Comparison of ENCODE assay signal across 15 cellular contexts in the genomic region with DNA sequence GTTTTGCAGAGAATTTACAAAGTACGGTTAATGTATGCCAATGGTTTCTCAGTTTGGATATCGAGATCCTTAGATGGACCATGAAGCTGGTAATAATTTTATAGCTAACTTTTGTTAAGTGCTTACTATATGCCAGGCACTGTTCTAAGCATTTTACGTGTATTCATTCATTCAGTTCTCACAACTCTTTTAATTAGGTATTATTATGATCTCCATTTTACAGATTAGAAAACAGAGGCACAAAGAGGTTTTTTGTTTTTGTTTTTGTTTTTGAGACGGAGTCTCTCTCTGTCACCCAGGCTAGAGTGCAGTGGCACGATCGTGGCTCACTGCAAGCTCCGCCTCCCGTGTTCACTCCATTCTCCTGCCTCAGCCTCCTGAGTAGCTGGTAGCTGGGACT. TPM values are rescaled to one million over a fixed set of nuclear protein-coding genes. Genes with fewer than 3 reads are reported as not detected.
DNase-seq lines count a peak whose midpoint lies in the region; ATAC-seq and TF ChIP-seq lines count a peak whose summit lies in the region.
"Had no signal": no experiment of that assay in that cellular context is flagged by ENCODE, and none has a peak within 500 bp of the region (broad histone marks: within the 10 kb centered on the region; RNA-seq: fewer than 3 reads in every experiment).

No MANE protein-coding gene starts in this region.

- no peak for ATAC-seq in activated CD4-positive, alpha-beta T cell treated with anti-CD3 and anti-CD28 coated beads for 36 hours
- ATAC-seq in stimulated activated naive CD8-positive, alpha-beta T cell treated with anti-CD3 and anti-CD28 coated beads, Interleukin-15, Interleukin-2, amounts not matched to agents 100 U/mL and 50 U/mL, for 24 hours = no peak
- ATAC-seq in foreskin keratinocyte (no peak), HG03025 (IDR thresholded peaks at IDR 0.05; ENCODE audit: low FRiP score, unreplicated experiment) (no peak), GM21529 (IDR thresholded peaks at IDR 0.05; ENCODE audit: unreplicated experiment) (no peak)

- no peaks in the 10 kb centered on the region for H3K9me3 ChIP-seq in Karpas-422 (ENCODE audit: low read length)
- H3K9me3 ChIP-seq: HAP-1 had no signal

- no peak overlapping the region for H2AFZ ChIP-seq in Karpas-422 (ENCODE audit: low read length)

- TF ChIP-seq CTCF in foreskin keratinocyte (conservative IDR thresholded peaks at IDR 0.05) = no peak

- H3K27ac ChIP-seq in foreskin keratinocyte (peak overlapping the region; percentile 14), Karpas-422 (ENCODE audit: low read length) (no peak overlapping the region)
- H3K27ac ChIP-seq: C4-2B had no signal

- no peak overlapping the region for H3K4me2 ChIP-seq in Karpas-422 (ENCODE audit: low read depth, low read length, poor library complexity, severe bottlenecking)

- H3K36me3 Mint-ChIP-seq in activated CD4-positive, alpha-beta T cell treated with anti-CD3 and anti-CD28 coated beads for 36 hours (ENCODE audit: low read depth) = peaks cover 23% of the 10 kb centered on the region
- H3K36me3 Mint-ChIP-seq in stimulated activated naive CD8-positive, alpha-beta T cell treated with anti-CD3 and anti-CD28 coated beads, Interleukin-15, Interleukin-2, amounts not matched to agents 100 ng/mL and 50 ng/mL, for 24 hours (ENCODE audit: low read depth) = peaks cover 12% of the 10 kb centered on the region

- peak overlapping the region; percentile 7 for H3K27ac Mint-ChIP-seq in activated CD4-positive, alpha-beta T cell treated with anti-CD3 and anti-CD28 coated beads for 36 hours
- peak overlapping the region; percentile 17 for H3K27ac Mint-ChIP-seq in stimulated activated naive CD8-positive, alpha-beta T cell treated with anti-CD3 and anti-CD28 coated beads, Interleukin-15, Interleukin-2, amounts not matched to agents 100 ng/mL and 50 ng/mL, for 24 hours

- H3K9me2 ChIP-seq in Karpas-422 (replicated peaks; ENCODE audit: insufficient read depth, low read length) = no peaks in the 10 kb centered on the region

- no peaks in the 10 kb centered on the region for H3K9me3 Mint-ChIP-seq in activated CD4-positive, alpha-beta T cell treated with anti-CD3 and anti-CD28 coated beads for 36 hours (ENCODE audit: low read depth)
- peaks cover 4% of the 10 kb centered on the region for H3K9me3 Mint-ChIP-seq in stimulated activated naive CD8-positive, alpha-beta T cell treated with anti-CD3 and anti-CD28 coated beads, Interleukin-15, Interleukin-2, amounts not matched to agents 100 ng/mL and 50 ng/mL, for 24 hours

- H3K4me3 ChIP-seq in Karpas-422 (ENCODE audit: low read length) = no peak overlapping the region
- H3K4me3 ChIP-seq: HAP-1 had no signal

- no peaks in the 10 kb centered on the region for H3K27me3 Mint-ChIP-seq in activated CD4-positive, alpha-beta T cell treated with anti-CD3 and anti-CD28 coated beads for 36 hours
- no peaks in the 10 kb centered on the region for H3K27me3 Mint-ChIP-seq in stimulated activated naive CD8-positive, alpha-beta T cell treated with anti-CD3 and anti-CD28 coated beads, Interleukin-15, Interleukin-2, amounts not matched to agents 100 ng/mL and 50 ng/mL, for 24 hours

- H3K4me1 ChIP-seq in foreskin keratinocyte = peaks cover 5% of the 10 kb centered on the region
- H3K4me1 ChIP-seq in Karpas-422 (ENCODE audit: low read length) = peaks cover 55% of the 10 kb centered on the region

- peaks cover 79% of the 10 kb centered on the region for H3K4me1 Mint-ChIP-seq in activated CD4-positive, alpha-beta T cell treated with anti-CD3 and anti-CD28 coated beads for 36 hours
- H3K4me1 Mint-ChIP-seq in stimulated activated naive CD8-positive, alpha-beta T cell treated with anti-CD3 and anti-CD28 coated beads, Interleukin-15, Interleukin-2, amounts not matched to agents 100 ng/mL and 50 ng/mL, for 24 hours (ENCODE audit: low read depth) = peaks cover 84% of the 10 kb centered on the region

- H3K27me3 ChIP-seq in foreskin keratinocyte (no peaks in the 10 kb centered on the region), Karpas-422 (ENCODE audit: low read length) (no peaks in the 10 kb centered on the region)

- intact Hi-C loops in activated CD4-positive, alpha-beta T cell treated with anti-CD3 and anti-CD28 coated beads for 36 hours (cut with DNase I, micrococcal nuclease) = no loop called here

- peaks cover 12% of the 10 kb centered on the region; the same call in 1 of the 2 replicates for H3K36me3 ChIP-seq in Karpas-422 (ENCODE audit: insufficient read depth, low read length)
- H3K36me3 ChIP-seq: HAP-1 had no signal

- H4K20me1 ChIP-seq in Karpas-422 (ENCODE audit: insufficient read depth, low read depth, low read length) = 0 out of 2 replicates have a peak, but pooled peaks cover 3% of the 10 kb centered on the region

- H3K79me2 ChIP-seq in Karpas-422 (ENCODE audit: low read length) = peaks cover 98% of the 10 kb centered on the region

- DNase-seq in activated CD4-positive, alpha-beta T cell treated with anti-CD3 and anti-CD28 coated beads for 36 hours = peak; percentile 38
- no peak for DNase-seq in activated CD4-positive, alpha-beta T cell treated with anti-CD3 and anti-CD28 coated beads, Interleukin-2, amount 50 U/mL, for 4 hours
- DNase-seq in stimulated activated naive CD8-positive, alpha-beta T cell treated with anti-CD3 and anti-CD28 coated beads, Interleukin-15, Interleukin-2, amounts not matched to agents 100 U/mL and 50 U/mL, for 24 hours = no peak
- DNase-seq in foreskin keratinocyte = no peak
- no peak for DNase-seq in Karpas-422
- DNase-seq: Kasumi-1, NCI-H1417, NCI-H2029, NCI-H2171 treated with DMSO at 0.1 percent for 48 hours, NCI-H510A had no signal

- peak overlapping the region; percentile 34 for H3K4me3 Mint-ChIP-seq in activated CD4-positive, alpha-beta T cell treated with anti-CD3 and anti-CD28 coated beads for 36 hours
- H3K4me3 Mint-ChIP-seq in stimulated activated naive CD8-positive, alpha-beta T cell treated with anti-CD3 and anti-CD28 coated beads, Interleukin-15, Interleukin-2, amounts not matched to agents 100 ng/mL and 50 ng/mL, for 24 hours = no peak overlapping the region

- POLR2A ChIA-PET in activated CD4-positive, alpha-beta T cell treated with anti-CD3 and anti-CD28 coated beads for 36 hours (lab: Charles Lee) = interaction anchor here (0.9 to 1.3 kb wide), 2 partner anchors 9 to 32 kb away, joined by 3 to 4 read pairs; no protein-coding TSS in a partner anchor

- CTCF ChIA-PET in activated CD4-positive, alpha-beta T cell treated with anti-CD3 and anti-CD28 coated beads for 36 hours (lab: Charles Lee) = interaction anchor here (0.6 to 2.1 kb wide), 6 partner anchors 11 to 635 kb away, joined by 3 to 10 read pairs (median 3); partner anchors contain the start of gene MINDY1

- no peak overlapping the region for H3K9ac ChIP-seq in Karpas-422 (ENCODE audit: low read length)

RNA-seq across cellular contexts. Expression of gene RPRD2, which starts 7.2 kb away (rescaled TPM):
- 10 to 100 TPM; 24.4 to 32.2 TPM for total RNA-seq in activated CD4-positive, alpha-beta T cell treated with anti-CD3 and anti-CD28 coated beads for 36 hours
- 16.5 and 17.7 TPM in 2 replicates for total RNA-seq in foreskin keratinocyte
- polyA plus RNA-seq in foreskin keratinocyte = 4.3 and 5.3 TPM in 2 replicates
- total RNA-seq in Karpas-422 (2014; rRNA removed; shearing (Covaris generic); ENCODE audit: low replicate concordance) = 17.9 and 29.9 TPM in 2 replicates

RNA-seq across cellular contexts. Expression of gene PRPF3, which starts 49.8 kb away (rescaled TPM):
- 10 to 100 TPM; 71.4 to 84.4 TPM for total RNA-seq in activated CD4-positive, alpha-beta T cell treated with anti-CD3 and anti-CD28 coated beads for 36 hours
- total RNA-seq in foreskin keratinocyte = 44.7 and 46.9 TPM in 2 replicates
- 27.4 and 31.7 TPM in 2 replicates for polyA plus RNA-seq in foreskin keratinocyte
- 50.5 and 51.6 TPM in 2 replicates for total RNA-seq in Karpas-422 (2014; rRNA removed; shearing (Covaris generic); ENCODE audit: low replicate concordance)
